Comparison of ENCODE assay signal across 19 cellular contexts in genomic region chr3:32322311-32322710, GRCh38.
DNase-seq lines count a peak whose midpoint lies in the region; ATAC-seq and TF ChIP-seq lines count a peak whose summit lies in the region.
"Had no signal": no experiment of that assay in that cellular context is flagged by ENCODE, and none has a peak within 500 bp of the region (broad histone marks: within the 10 kb centered on the region; RNA-seq: fewer than 3 reads in every experiment).

No MANE protein-coding gene starts in this region.

- no peaks in the 10 kb centered on the region for H3K27me3 ChIP-seq in naive thymus-derived CD4-positive, alpha-beta T cell (ENCODE audit: control insufficient read depth in 2 of 2, insufficient read depth in 2 of 2, low read length in 2 of 2)
- no peaks in the 10 kb centered on the region for H3K27me3 ChIP-seq in thyroid gland

- TF ChIP-seq CTCF in HEK293 (tag by site-specific recombination; IDR thresholded peaks at IDR 0.05) (no peak), thyroid gland (IDR thresholded peaks at IDR 0.05) (no peak)

- H3K36me3 Mint-ChIP-seq in naive thymus-derived CD4-positive, alpha-beta T cell, result peaks cover 0 to 6% (median 0%) of the 10 kb centered on the region in 5 donors
- H3K36me3 Mint-ChIP-seq: CD8-positive, alpha-beta T cell had no signal

- no peaks in the 10 kb centered on the region for H3K36me3 ChIP-seq in HEK293 (ENCODE audit: control insufficient read depth in 2 of 2, insufficient read depth in 1 of 2, low read length in 2 of 2)
- no peaks in the 10 kb centered on the region for H3K36me3 ChIP-seq in naive thymus-derived CD4-positive, alpha-beta T cell (ENCODE audit: control insufficient read depth in 2 of 3, insufficient read depth in 3 of 3, low read length in 3 of 3)
- no peaks in the 10 kb centered on the region for H3K36me3 ChIP-seq in thyroid gland

- POLR2A ChIA-PET in HEK293 (lab: Yijun Ruan, JAX), result no interaction called here
- POLR2A ChIA-PET in naive thymus-derived CD4-positive, alpha-beta T cell (lab: Charles Lee), result interaction anchor here (1.0 to 1.2 kb wide), 2 partner anchors 9 to 10 kb away, joined by 3 to 4 read pairs; no protein-coding TSS in a partner anchor

- H3K9me3 Mint-ChIP-seq in naive thymus-derived CD4-positive, alpha-beta T cell, result no peaks in the 10 kb centered on the region
- H3K9me3 Mint-ChIP-seq: CD8-positive, alpha-beta T cell; H9 had no signal

- H3K27me3 Mint-ChIP-seq in naive thymus-derived CD4-positive, alpha-beta T cell, result no peaks in the 10 kb centered on the region

- intact Hi-C loops in naive thymus-derived CD4-positive, alpha-beta T cell (cut with micrococcal nuclease), result no loop called here
- intact Hi-C loops in thyroid gland (cut with DNase I), result no loop called here

- peak; percentile 12 for DNase-seq in NCI-H146 (lab: John Stamatoyannopoulos, UW)
- no peak for DNase-seq in NCI-H146 treated with DMSO at 0.1 percent for 48 hours (lab: John Stamatoyannopoulos, UW; ENCODE audit: unreplicated experiment)
- DNase-seq in naive thymus-derived CD4-positive, alpha-beta T cell, result no peak
- DNase-seq in thyroid gland, result no peak
- no peak for DNase-seq in erythroblast (lab: John Stamatoyannopoulos, UW)
- DNase-seq in pons (ENCODE audit: low spot score), result no peak
- no peak for DNase-seq in COLO668 (lab: John Stamatoyannopoulos, UW; ENCODE audit: unreplicated experiment)
- DNase-seq: AML-193; CD8-positive, alpha-beta T cell; COR-L47; DMS 273 treated with DMSO at 0.1 percent for 48 hours; DMS53; DND-41; EL; H9 had no signal

- H3K4me3 Mint-ChIP-seq in naive thymus-derived CD4-positive, alpha-beta T cell, result no peak overlapping the region
- H3K4me3 Mint-ChIP-seq: CD8-positive, alpha-beta T cell; H9 had no signal

- H3K9me3 ChIP-seq in HEK293 (ENCODE audit: control insufficient read depth, insufficient read depth, low read depth, low read length) (no peaks in the 10 kb centered on the region), thyroid gland (no peaks in the 10 kb centered on the region)
- H3K9me3 ChIP-seq in naive thymus-derived CD4-positive, alpha-beta T cell (ENCODE audit: control insufficient read depth in 2 of 3, low read length in 3 of 3), result no peaks in the 10 kb centered on the region
- H3K9me3 ChIP-seq: A549 had no signal

- 72 to 85% methylated on average over 1 of the region's 1 CpG for WGBS in thyroid gland, 2 donors

- peak overlapping the region in 5 of 9 donors; percentile 12 to 52 (median 42) for H3K27ac Mint-ChIP-seq in naive thymus-derived CD4-positive, alpha-beta T cell
- H3K27ac Mint-ChIP-seq: CD8-positive, alpha-beta T cell had no signal

- peaks cover 11 to 46% (median 24%) of the 10 kb centered on the region in 7 donors for H3K4me1 Mint-ChIP-seq in naive thymus-derived CD4-positive, alpha-beta T cell

- H3K27ac ChIP-seq in HEK293 (ENCODE audit: extremely low read depth, low read depth, low read length) (no peak overlapping the region), thyroid gland (peak overlapping the region; percentile 73 to 96 (median 78))
- H3K27ac ChIP-seq in naive thymus-derived CD4-positive, alpha-beta T cell (ENCODE audit: low read depth, low read length), result no peak overlapping the region
- H3K27ac ChIP-seq: 22Rv1, A549 had no signal

- TF ChIP-seq POLR2A in thyroid gland (IDR thresholded peaks at IDR 0.05) (no peak), erythroblast (IDR thresholded peaks at IDR 0.05; ENCODE audit: low read length) (no peak)

- H3K4me3 ChIP-seq in HEK293 (ENCODE audit: low read depth, low read length) (no peak overlapping the region), thyroid gland (replicated peaks in 1 of 3) (no peak overlapping the region)
- H3K4me3 ChIP-seq in naive thymus-derived CD4-positive, alpha-beta T cell (ENCODE audit: low read length), result no peak overlapping the region
- H3K4me3 ChIP-seq: A549, GM12878 had no signal

- ATAC-seq in naive thymus-derived CD4-positive, alpha-beta T cell, result no peak
- ATAC-seq: A549; CD8-positive, alpha-beta T cell; GM12878 had no signal

- H3K4me1 ChIP-seq in HEK293 (ENCODE audit: control insufficient read depth, insufficient read depth, low read length) (peaks cover 9% of the 10 kb centered on the region), thyroid gland (peaks cover 57 to 67% of the 10 kb centered on the region in 2 donors)
- no peaks in the 10 kb centered on the region for H3K4me1 ChIP-seq in naive thymus-derived CD4-positive, alpha-beta T cell (ENCODE audit: control insufficient read depth in 2 of 2, insufficient read depth in 2 of 2, low read length in 2 of 2)
- H3K4me1 ChIP-seq: A549 had no signal

- CTCF ChIA-PET in HEK293 (lab: Yijun Ruan, JAX), result no interaction called here
- CTCF ChIA-PET in naive thymus-derived CD4-positive, alpha-beta T cell (lab: Charles Lee), result no interaction called here

TF ChIP-seq in HEK293, 187 proteins besides CTCF, POLR2A, EP300 and RAD21:
- peak; percentile 70 for TF ChIP-seq ZIC2 (tag by site-specific recombination; IDR thresholded peaks at IDR 0.05)
- no peak for TF ChIP-seq ZNF133 (tag by site-specific recombination; IDR thresholded peaks at IDR 0.05)
- peak; percentile 81 for TF ChIP-seq SCRT2 (tag by site-specific recombination; IDR thresholded peaks at IDR 0.05)
- no peak for TF ChIP-seq TCF7L2 (IDR thresholded peaks at IDR 0.05; ENCODE audit: borderline replicate concordance, low read depth, low read length)
- no peak for TF ChIP-seq ZNF530 (tag by site-specific recombination; IDR thresholded peaks at IDR 0.05; ENCODE audit: low read depth)
- TF ChIP-seq BCL6B (tag by site-specific recombination; IDR thresholded peaks at IDR 0.05), result peak; percentile 56; the same call in 1 of the 2 replicates
- TF ChIP-seq ZBTB20 (tag by site-specific recombination; IDR thresholded peaks at IDR 0.05), result no peak
- peak; percentile 36; the same call in 1 of the 2 replicates for TF ChIP-seq OSR2 (tag by site-specific recombination; IDR thresholded peaks at IDR 0.05)
- TF ChIP-seq PRDM6 (tag by site-specific recombination; IDR thresholded peaks at IDR 0.05), result no peak
- no peak for TF ChIP-seq EGR2 (tag by site-specific recombination; IDR thresholded peaks at IDR 0.05; ENCODE audit: low read depth)
- no peak for TF ChIP-seq GLI2 (tag by site-specific recombination; IDR thresholded peaks at IDR 0.05; ENCODE audit: borderline replicate concordance, low read depth)
- TF ChIP-seq ZNF521 (tag by site-specific recombination; IDR thresholded peaks at IDR 0.05), result no peak

Comparison
In these comparisons a context has a peak if more than half of its experiments do, and no peak if none do; other contexts are left out.
1. H3K27ac ChIP-seq: peak in thyroid gland (3 of 3); none in HEK293 (single experiment) and naive thymus-derived CD4-positive, alpha-beta T cell (single experiment).